ENCODE assay signal across 1 cellular context in genomic region chr19:33678796-33679195, GRCh38.
TF ChIP-seq lines count a peak whose summit lies in the region.

No MANE protein-coding gene starts in this region.

TF ChIP-seq in HepG2, 621 proteins besides CTCF, POLR2A, EP300 and RAD21 (continued from another document):
- TF ChIP-seq ARID4A (CRISPR knock-in tag; IDR thresholded peaks at IDR 0.05; ENCODE audit: borderline replicate concordance) (no peak), NFRKB (IDR thresholded peaks at IDR 0.05) (no peak), ZNF850 (CRISPR knock-in tag; conservative IDR thresholded peaks at IDR 0.05) (no peak), GABPB1 (CRISPR knock-in tag; IDR thresholded peaks at IDR 0.05) (no peak), SKIL (CRISPR knock-in tag; IDR thresholded peaks at IDR 0.05; ENCODE audit: borderline replicate concordance) (no peak), TP53 (CRISPR knock-in tag; conservative IDR thresholded peaks at IDR 0.05) (no peak)
